38 cellular contexts compared by ENCODE assay signal in the genomic region with DNA sequence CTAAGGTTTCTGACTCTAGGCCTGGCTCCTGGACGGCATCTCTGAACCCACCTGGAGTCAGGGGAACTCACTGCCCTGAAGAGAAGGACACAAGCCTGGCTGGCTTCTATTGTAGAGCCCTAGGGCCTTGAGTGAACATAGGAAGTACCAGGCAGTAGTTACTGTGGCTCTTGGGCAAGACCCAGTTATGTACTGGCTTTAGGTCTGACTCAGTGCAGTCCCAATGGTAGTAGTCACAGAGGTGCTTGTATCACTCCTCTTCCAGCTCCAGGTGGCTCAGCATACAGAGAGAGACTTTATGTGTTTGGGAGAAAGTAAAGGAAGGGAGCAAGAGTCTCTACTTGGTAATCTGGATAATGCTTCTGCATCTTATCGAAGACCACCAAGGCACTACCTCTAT.
"Had no signal": no experiment of that assay in that cellular context is flagged by ENCODE, and none has a peak within 500 bp of the region (broad histone marks: within the 10 kb centered on the region; RNA-seq: fewer than 3 reads in every experiment).

No MANE protein-coding gene starts in this region.

- H3K9me3 ChIP-seq: Peyer's patch had no signal

- H3K4me1 Mint-ChIP-seq: activated B cell treated with CpG ODN at 0.5 μM for 24 hours; activated naive CD8-positive, alpha-beta T cell treated with anti-CD3 and anti-CD28 coated beads, Interleukin-2, amount 50 U/mL, for 24 hours; T-cell had no signal

- H3K36me3 Mint-ChIP-seq: activated CD4-positive, alpha-beta memory T cell treated with anti-CD3 and anti-CD28 coated beads for 36 hours; activated naive CD8-positive, alpha-beta T cell; T-cell had no signal

- H3K36me3 ChIP-seq: brain microvascular endothelial cell, Peyer's patch had no signal

- H3K9me3 Mint-ChIP-seq: activated B cell treated with CpG ODN at 0.5 μM for 24 hours; activated CD4-positive, alpha-beta memory T cell treated with anti-CD3 and anti-CD28 coated beads for 36 hours; activated naive CD4-positive, alpha-beta T cell treated with anti-CD3 and anti-CD28 coated beads for 36 hours; activated naive CD8-positive, alpha-beta T cell treated with anti-CD3 and anti-CD28 coated beads, Interleukin-2, amount 50 U/mL, for 24 hours; activated T-cell treated with anti-CD3 and anti-CD28 coated beads, Interleukin-2, amount 50 U/mL, for 4 hours; activated T-helper 1 cell treated with anti-CD3 and anti-CD28 coated beads, Interleukin-12 subunit alpha, Interleukin-12 subunit beta, Interleukin-2, Interleukin-4 antibody, amounts not matched to agents 30 ng/mL and 10 ng/mL and 1 ng/mL, durations not matched to agents 14 hours and 24 hours and 36 hours; T-cell had no signal

- H3K4me1 ChIP-seq: Peyer's patch had no signal

- H3K27ac ChIP-seq: brain microvascular endothelial cell, Peyer's patch, VCaP had no signal

- H3K27ac Mint-ChIP-seq: activated B cell treated with CpG ODN at 0.5 μM for 24 hours; activated CD4-positive, alpha-beta memory T cell treated with anti-CD3 and anti-CD28 coated beads for 36 hours; activated naive CD4-positive, alpha-beta T cell treated with anti-CD3 and anti-CD28 coated beads for 36 hours; activated naive CD8-positive, alpha-beta T cell; activated naive CD8-positive, alpha-beta T cell treated with anti-CD3 and anti-CD28 coated beads, Interleukin-2, amount 50 U/mL, for 24 hours; activated T-helper 1 cell treated with anti-CD3 and anti-CD28 coated beads, Interleukin-12 subunit alpha, Interleukin-12 subunit beta, Interleukin-2, Interleukin-4 antibody, amounts not matched to agents 30 ng/mL and 10 ng/mL and 1 ng/mL, durations not matched to agents 14 hours and 24 hours and 36 hours; T-cell had no signal

- H3K4me3 ChIP-seq: Peyer's patch had no signal

- DNase-seq: activated B cell treated with CpG ODN at 0.5 μM for 24 hours; activated CD4-positive, alpha-beta memory T cell treated with anti-CD3 and anti-CD28 coated beads for 36 hours; activated CD4-positive, alpha-beta T cell treated with anti-CD3 and anti-CD28 coated beads for 4 hours; activated CD4-positive, alpha-beta T cell treated with anti-CD3 and anti-CD28 coated beads, Interleukin-2, amount 50 U/mL, for 1 hour; activated CD4-positive, CD25-positive, alpha-beta regulatory T cell treated with anti-CD3 and anti-CD28 coated beads, Interleukin-2, amount 50 U/mL, for 72 hours; activated CD8-positive, alpha-beta memory T cell treated with anti-CD3 and anti-CD28 coated beads, Interleukin-2, amount 50 U/mL, for 4 hours; activated gamma-delta T cell treated with Interleukin-2 at 50 U/mL for 16 hours; activated naive CD4-positive, alpha-beta T cell treated with anti-CD3 and anti-CD28 coated beads for 36 hours; activated naive CD8-positive, alpha-beta T cell treated with anti-CD3 and anti-CD28 coated beads, Interleukin-2, amount 50 U/mL, for 24 hours; activated T-cell treated with anti-CD3 and anti-CD28 coated beads for 4 hours; activated T-cell treated with anti-CD3 and anti-CD28 coated beads, Interleukin-2, amount 50 U/mL, for 4 hours; amniotic stem cell; aorta; brain microvascular endothelial cell; KG1; MM.1S; MV-4-11; NCI-H1092; NCI-H1436 treated with DMSO at 0.1 percent for 48 hours; NCI-H1694 treated with DMSO at 0.1 percent for 48 hours; NCI-H2029; NCI-H2171; NCI-H510A; NCI-H526; NCI-H748 treated with DMSO at 0.1 percent for 48 hours; NK-92 treated with Interleukin-12 subunit alpha and Interleukin-12 subunit beta, amount 100 ng/mL, for 24 hours; PC-3; Peyer's patch; RPMI8226; SIG-M5; T-cell; T-helper 2 cell; T-helper 9 cell had no signal

- ATAC-seq: activated naive CD8-positive, alpha-beta T cell treated with anti-CD3 and anti-CD28 coated beads, Interleukin-2, amount 50 U/mL, for 24 hours; activated T-cell treated with anti-CD3 and anti-CD28 coated beads, Interleukin-2, amount 50 U/mL, for 4 hours; PC-3; Right ventricle myocardium inferior; SK-N-SH treated with all-trans-retinoic acid at 6 μM for 48 hours; T-cell had no signal

- H3K4me3 Mint-ChIP-seq: activated B cell treated with CpG ODN at 0.5 μM for 24 hours; activated CD4-positive, alpha-beta memory T cell treated with anti-CD3 and anti-CD28 coated beads for 36 hours; activated naive CD4-positive, alpha-beta T cell treated with anti-CD3 and anti-CD28 coated beads for 36 hours; activated naive CD8-positive, alpha-beta T cell; activated naive CD8-positive, alpha-beta T cell treated with anti-CD3 and anti-CD28 coated beads, Interleukin-2, amount 50 U/mL, for 24 hours; activated T-cell treated with anti-CD3 and anti-CD28 coated beads, Interleukin-2, amount 50 U/mL, for 4 hours; activated T-helper 1 cell treated with anti-CD3 and anti-CD28 coated beads, Interleukin-12 subunit alpha, Interleukin-12 subunit beta, Interleukin-2, Interleukin-4 antibody, amounts not matched to agents 30 ng/mL and 10 ng/mL and 1 ng/mL, durations not matched to agents 14 hours and 24 hours and 36 hours; T-cell had no signal

- H3K27me3 ChIP-seq: Peyer's patch had no signal
